ENCODE assay signal across 8 cellular contexts in genomic region chr19:54136864-54137113, GRCh38. TPM values are rescaled to one million over a fixed set of nuclear protein-coding genes. Genes with fewer than 3 reads are reported as not detected.
DNase-seq lines count a peak whose midpoint lies in the region; ATAC-seq and TF ChIP-seq lines count a peak whose summit lies in the region.

No MANE protein-coding gene starts in this region.

- peak overlapping the region; percentile 87 to 93 (median 90) for H3K4me3 Mint-ChIP-seq in CD4-positive, alpha-beta memory T cell
- peak overlapping the region; percentile 90 for H3K4me3 Mint-ChIP-seq in neural crest cell

- CTCF ChIA-PET in CD4-positive, alpha-beta memory T cell (lab: Charles Lee; ENCODE audit: partially characterized antibody) = interaction anchor here (0.9 to 1.6 kb wide), 10 partner anchors 13 to 254 kb away, joined by 3 to 15 read pairs (median 5); partner anchors contain the start of genes LENG1, MBOAT7, PRPF31 and TFPT

- peak overlapping the region; percentile 87 to 93 (median 92) for H3K27ac Mint-ChIP-seq in CD4-positive, alpha-beta memory T cell
- peak overlapping the region; percentile 61 for H3K27ac Mint-ChIP-seq in neural crest cell (ENCODE audit: unreplicated experiment)

- TF ChIP-seq CTCF in coronary artery (IDR thresholded peaks at IDR 0.05) (no peak), neural crest cell (conservative IDR thresholded peaks at IDR 0.05) (no peak)

- peak overlapping the region; percentile 16 for H3K27ac ChIP-seq in CD4-positive, alpha-beta memory T cell (ENCODE audit: low read depth, low read length)
- peak overlapping the region in 1 of 2 donors; percentile 82 for H3K27ac ChIP-seq in coronary artery

- TF ChIP-seq EP300 in Ishikawa (IDR thresholded peaks at IDR 0.05; ENCODE audit: borderline replicate concordance) = no peak

- no peak for DNase-seq in CD4-positive, alpha-beta memory T cell
- no peak for DNase-seq in coronary artery (ENCODE audit: low spot score)
- no peak for DNase-seq in neural crest cell (ENCODE audit: low read depth, low spot score)
- DNase-seq in D341Med (ENCODE audit: low spot score) = no peak
- DNase-seq in amniotic stem cell (lab: John Stamatoyannopoulos, UW) = no peak
- no peak for DNase-seq in C1 segment of cervical spinal cord (lab: John Stamatoyannopoulos, UW)

- no peaks in the 10 kb centered on the region for H3K27me3 ChIP-seq in CD4-positive, alpha-beta memory T cell (ENCODE audit: insufficient read depth, low read length)

- H3K4me1 Mint-ChIP-seq in CD4-positive, alpha-beta memory T cell = peaks cover 26 to 51% (median 38%) of the 10 kb centered on the region in 4 donors
- peaks cover 39% of the 10 kb centered on the region for H3K4me1 Mint-ChIP-seq in neural crest cell

- peaks cover under 1 to 17% of the 10 kb centered on the region in 2 donors for H3K36me3 Mint-ChIP-seq in CD4-positive, alpha-beta memory T cell
- H3K36me3 Mint-ChIP-seq in neural crest cell (ENCODE audit: low read depth) = no peaks in the 10 kb centered on the region

- intact Hi-C loops in CD4-positive, alpha-beta memory T cell (cut with micrococcal nuclease) = loop anchor here (1.0 kb wide), 5 partner anchors 21 to 269 kb away; partner anchors contain the start of genes LENG1, MYADM, NDUFA3 and PRPF31

- H3K4me3 ChIP-seq in CD4-positive, alpha-beta memory T cell (ENCODE audit: low read length in 2 of 2) = peak overlapping the region; percentile 72 to 87
- H3K4me3 ChIP-seq in coronary artery = peak overlapping the region; percentile 72

- no peaks in the 10 kb centered on the region for H3K9me3 ChIP-seq in CD4-positive, alpha-beta memory T cell (ENCODE audit: control insufficient read depth in 1 of 2, low read length in 2 of 2)

- H3K4me1 ChIP-seq in CD4-positive, alpha-beta memory T cell (ENCODE audit: insufficient read depth, low read length) = peaks cover 43% of the 10 kb centered on the region

- POLR2A ChIA-PET in CD4-positive, alpha-beta memory T cell (lab: Charles Lee; ENCODE audit: partially characterized antibody) = interaction anchor here (0.6 to 5.2 kb wide), 24 partner anchors 10 to 1270 kb away, joined by 3 to 131 read pairs (median 8); partner anchors contain the start of genes LENG1, LENG8, LENG9 and MBOAT7

- TF ChIP-seq RAD21 in Ishikawa (IDR thresholded peaks at IDR 0.05; ENCODE audit: low read depth) = no peak

- ATAC-seq in HG02885 (IDR thresholded peaks at IDR 0.05; ENCODE audit: poor library complexity, unreplicated experiment) = no peak

- peaks cover 15% of the 10 kb centered on the region for H3K36me3 ChIP-seq in CD4-positive, alpha-beta memory T cell (ENCODE audit: insufficient read depth, low read length)

- H3K27me3 Mint-ChIP-seq in CD4-positive, alpha-beta memory T cell = no peaks in the 10 kb centered on the region
- H3K27me3 Mint-ChIP-seq in neural crest cell (ENCODE audit: low read depth) = peaks cover 14% of the 10 kb centered on the region

- no peaks in the 10 kb centered on the region for H3K9me3 Mint-ChIP-seq in CD4-positive, alpha-beta memory T cell
- H3K9me3 Mint-ChIP-seq in neural crest cell = no peaks in the 10 kb centered on the region

TF ChIP-seq in Ishikawa, 13 proteins besides CTCF, POLR2A, EP300 and RAD21:
- TF ChIP-seq CEBPB (IDR thresholded peaks at IDR 0.05) (no peak), TAF1 (IDR thresholded peaks at IDR 0.05; ENCODE audit: low read depth) (peak; percentile 62; the same call in 1 of the 2 replicates)

RNA-seq across cellular contexts. Expression of gene CNOT3, which starts 0.8 kb away (rescaled TPM):
- total RNA-seq in CD4-positive, alpha-beta memory T cell = 10 to 100 TPM; 80.0 to 82.3 TPM
- 10 to 100 TPM in 1 of 2 donors, 1 to 10 TPM in 1; 3.3 to 21.0 TPM for polyA plus RNA-seq in CD4-positive, alpha-beta memory T cell
- 87.6 and 95.5 TPM in 2 replicates for total RNA-seq in neural crest cell

RNA-seq across cellular contexts. Expression of gene PRPF31, which starts 21.2 kb away (rescaled TPM):
- 10 to 100 TPM; 77.6 to 80.0 TPM for total RNA-seq in CD4-positive, alpha-beta memory T cell
- polyA plus RNA-seq in CD4-positive, alpha-beta memory T cell = 10 to 100 TPM; 73.0 to 79.0 TPM
- 94.8 and 104 TPM in 2 replicates for total RNA-seq in neural crest cell

RNA-seq across cellular contexts. Expression of gene TFPT, which starts 21.3 kb away (rescaled TPM):
- 10 to 100 TPM; 17.2 to 19.0 TPM for total RNA-seq in CD4-positive, alpha-beta memory T cell
- polyA plus RNA-seq in CD4-positive, alpha-beta memory T cell = 10 to 100 TPM; 17.6 to 31.0 TPM
- 24.5 and 26.8 TPM in 2 replicates for total RNA-seq in neural crest cell

RNA-seq across cellular contexts. Expression of gene LENG1, which starts 22.7 kb away (rescaled TPM):
- total RNA-seq in CD4-positive, alpha-beta memory T cell = 10 to 100 TPM; 19.6 to 22.7 TPM
- polyA plus RNA-seq in CD4-positive, alpha-beta memory T cell = 10 to 100 TPM in 1 of 2 donors, 1 to 10 TPM in 1; 9.9 to 18.1 TPM
- 5.1 and 5.9 TPM in 2 replicates for total RNA-seq in neural crest cell

RNA-seq across cellular contexts. Expression of gene NDUFA3, which starts 34.1 kb away (rescaled TPM):
- 100 to 1,000 TPM; 135 to 137 TPM for total RNA-seq in CD4-positive, alpha-beta memory T cell
- polyA plus RNA-seq in CD4-positive, alpha-beta memory T cell = 100 to 1,000 TPM; 374 to 440 TPM
- total RNA-seq in neural crest cell = 131 and 162 TPM in 2 replicates
